ENCODE assay signal across 1 cellular context in the genomic region with DNA sequence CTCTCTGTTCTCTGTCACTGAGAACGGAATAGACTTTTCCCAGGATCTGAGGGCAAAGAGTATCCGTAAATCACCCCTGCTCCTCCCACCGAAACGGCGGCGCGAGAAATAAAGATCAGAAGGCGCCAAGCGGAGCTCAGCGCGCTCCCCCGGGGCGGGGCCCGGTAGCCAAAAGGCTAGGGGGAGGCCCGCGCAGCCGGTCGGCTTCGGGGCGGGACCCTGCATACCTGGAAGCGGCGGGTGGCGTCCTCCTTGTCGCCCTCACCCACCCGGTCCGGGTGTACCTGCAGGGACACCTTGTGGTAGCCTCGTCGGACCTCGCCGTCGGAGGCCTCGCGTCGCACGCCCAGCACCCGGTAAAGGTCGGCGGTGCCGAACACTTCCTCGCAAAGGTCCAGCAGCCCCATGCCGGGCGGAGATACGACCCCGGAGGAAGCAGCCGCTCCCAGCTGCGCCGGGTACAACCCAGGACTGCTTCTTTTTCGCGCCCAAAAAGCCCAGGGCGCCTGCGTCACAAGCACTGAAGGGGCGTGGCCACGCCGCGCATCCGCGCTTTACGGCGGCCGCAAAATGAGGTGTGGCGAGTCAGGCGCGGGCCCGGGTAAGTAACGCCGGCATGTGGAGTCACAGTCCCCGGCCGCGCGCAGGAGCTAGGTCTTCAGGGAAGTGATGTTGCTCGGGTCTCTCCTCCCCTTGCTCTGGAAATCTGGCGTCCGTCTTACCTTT.
A peak's percentile ranks its signal among the peaks of the same experiment; 100 is the strongest.
TF ChIP-seq lines count a peak whose summit lies in the region.

A gene with protein sequence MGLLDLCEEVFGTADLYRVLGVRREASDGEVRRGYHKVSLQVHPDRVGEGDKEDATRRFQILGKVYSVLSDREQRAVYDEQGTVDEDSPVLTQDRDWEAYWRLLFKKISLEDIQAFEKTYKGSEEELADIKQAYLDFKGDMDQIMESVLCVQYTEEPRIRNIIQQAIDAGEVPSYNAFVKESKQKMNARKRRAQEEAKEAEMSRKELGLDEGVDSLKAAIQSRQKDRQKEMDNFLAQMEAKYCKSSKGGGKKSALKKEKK (minus strand): TSS at position 473 of the 726 bp plus-strand sequence. CDS start 66 bp downstream, at position 407.

TF ChIP-seq in K562, 482 proteins besides CTCF, POLR2A, EP300 and RAD21 (continued from another document and continues in another):
- TF ChIP-seq RBM15 (IDR thresholded peaks at IDR 0.05; ENCODE audit: insufficient read depth, low read length) (no peak), SMC3 (conservative IDR thresholded peaks at IDR 0.05; ENCODE audit: insufficient read depth, low read depth, low read length) (0 out of 2 replicates have a peak, but pooled peaks have one; percentile 17), SOX6 (IDR thresholded peaks at IDR 0.05) (peak; percentile 66), POU5F1 (IDR thresholded peaks at IDR 0.05; ENCODE audit: borderline replicate concordance, low read depth, low read length, partially characterized antibody) (no peak), GATAD2B (IDR thresholded peaks at IDR 0.05; ENCODE audit: borderline replicate concordance) (0 out of 2 replicates have a peak, but pooled peaks have one; percentile 25), PRPF4 (IDR thresholded peaks at IDR 0.05; ENCODE audit: insufficient read depth, low read depth, low read length, poor library complexity, severe bottlenecking) (peak; percentile 78), TFAM (CRISPR knock-in tag; conservative IDR thresholded peaks at IDR 0.05) (no peak), NCOA4 (IDR thresholded peaks at IDR 0.05; ENCODE audit: partially characterized antibody) (no peak), TOE1 (IDR thresholded peaks at IDR 0.05; ENCODE audit: borderline replicate concordance) (peak; percentile 88), TOE1 (CRISPR knock-in tag; IDR thresholded peaks at IDR 0.05; ENCODE audit: borderline replicate concordance, low read depth) (no peak; the same call in 1 of the 2 replicates), ZFP30 (CRISPR knock-in tag; IDR thresholded peaks at IDR 0.05; ENCODE audit: borderline replicate concordance) (no peak), CHCHD3 (CRISPR knock-in tag; IDR thresholded peaks at IDR 0.05) (no peak), PHTF2 (CRISPR knock-in tag; IDR thresholded peaks at IDR 0.05) (peak; percentile 76; the same call in 1 of the 2 replicates), ZBTB17 (CRISPR knock-in tag; IDR thresholded peaks at IDR 0.05) (peak; percentile 91), E2F3 (CRISPR knock-in tag; IDR thresholded peaks at IDR 0.05) (peak; percentile 98), ZNF212 (CRISPR knock-in tag; IDR thresholded peaks at IDR 0.05) (peak; percentile 87; the same call in 1 of the 2 replicates), SMARCA4 (IDR thresholded peaks at IDR 0.05) (no peak), ZNF644 (tag; IDR thresholded peaks at IDR 0.05; ENCODE audit: low read depth) (no peak), ATF1 (CRISPR knock-in tag; IDR thresholded peaks at IDR 0.05) (peak; percentile 52; the same call in 1 of the 2 replicates), ATF1 (tag; IDR thresholded peaks at IDR 0.05) (peak; percentile 95), CREB1 (IDR thresholded peaks at IDR 0.05) (peak; percentile 86), CREB1 (CRISPR knock-in tag; IDR thresholded peaks at IDR 0.05) (peak; percentile 91), FUS (optimal IDR thresholded peaks at IDR 0.05; ENCODE audit: low read depth, low read length) (peak; percentile 82), HCFC1 (IDR thresholded peaks at IDR 0.05; ENCODE audit: low read depth, low read length) (peak; percentile 61), PHB2 (IDR thresholded peaks at IDR 0.05; ENCODE audit: low read depth) (no peak), SIN3A (IDR thresholded peaks at IDR 0.05; ENCODE audit: borderline replicate concordance in 2 of 2, control insufficient read depth in 1 of 2, low read depth in 2 of 2, low read length in 2 of 2) (peak; percentile 78 to 80; a peak in 3 of 4 replicates), EGR1 (conservative IDR thresholded peaks at IDR 0.05) (0 out of 2 replicates have a peak, but pooled peaks have one; percentile 11)
- TF ChIP-seq, protein P1, sequence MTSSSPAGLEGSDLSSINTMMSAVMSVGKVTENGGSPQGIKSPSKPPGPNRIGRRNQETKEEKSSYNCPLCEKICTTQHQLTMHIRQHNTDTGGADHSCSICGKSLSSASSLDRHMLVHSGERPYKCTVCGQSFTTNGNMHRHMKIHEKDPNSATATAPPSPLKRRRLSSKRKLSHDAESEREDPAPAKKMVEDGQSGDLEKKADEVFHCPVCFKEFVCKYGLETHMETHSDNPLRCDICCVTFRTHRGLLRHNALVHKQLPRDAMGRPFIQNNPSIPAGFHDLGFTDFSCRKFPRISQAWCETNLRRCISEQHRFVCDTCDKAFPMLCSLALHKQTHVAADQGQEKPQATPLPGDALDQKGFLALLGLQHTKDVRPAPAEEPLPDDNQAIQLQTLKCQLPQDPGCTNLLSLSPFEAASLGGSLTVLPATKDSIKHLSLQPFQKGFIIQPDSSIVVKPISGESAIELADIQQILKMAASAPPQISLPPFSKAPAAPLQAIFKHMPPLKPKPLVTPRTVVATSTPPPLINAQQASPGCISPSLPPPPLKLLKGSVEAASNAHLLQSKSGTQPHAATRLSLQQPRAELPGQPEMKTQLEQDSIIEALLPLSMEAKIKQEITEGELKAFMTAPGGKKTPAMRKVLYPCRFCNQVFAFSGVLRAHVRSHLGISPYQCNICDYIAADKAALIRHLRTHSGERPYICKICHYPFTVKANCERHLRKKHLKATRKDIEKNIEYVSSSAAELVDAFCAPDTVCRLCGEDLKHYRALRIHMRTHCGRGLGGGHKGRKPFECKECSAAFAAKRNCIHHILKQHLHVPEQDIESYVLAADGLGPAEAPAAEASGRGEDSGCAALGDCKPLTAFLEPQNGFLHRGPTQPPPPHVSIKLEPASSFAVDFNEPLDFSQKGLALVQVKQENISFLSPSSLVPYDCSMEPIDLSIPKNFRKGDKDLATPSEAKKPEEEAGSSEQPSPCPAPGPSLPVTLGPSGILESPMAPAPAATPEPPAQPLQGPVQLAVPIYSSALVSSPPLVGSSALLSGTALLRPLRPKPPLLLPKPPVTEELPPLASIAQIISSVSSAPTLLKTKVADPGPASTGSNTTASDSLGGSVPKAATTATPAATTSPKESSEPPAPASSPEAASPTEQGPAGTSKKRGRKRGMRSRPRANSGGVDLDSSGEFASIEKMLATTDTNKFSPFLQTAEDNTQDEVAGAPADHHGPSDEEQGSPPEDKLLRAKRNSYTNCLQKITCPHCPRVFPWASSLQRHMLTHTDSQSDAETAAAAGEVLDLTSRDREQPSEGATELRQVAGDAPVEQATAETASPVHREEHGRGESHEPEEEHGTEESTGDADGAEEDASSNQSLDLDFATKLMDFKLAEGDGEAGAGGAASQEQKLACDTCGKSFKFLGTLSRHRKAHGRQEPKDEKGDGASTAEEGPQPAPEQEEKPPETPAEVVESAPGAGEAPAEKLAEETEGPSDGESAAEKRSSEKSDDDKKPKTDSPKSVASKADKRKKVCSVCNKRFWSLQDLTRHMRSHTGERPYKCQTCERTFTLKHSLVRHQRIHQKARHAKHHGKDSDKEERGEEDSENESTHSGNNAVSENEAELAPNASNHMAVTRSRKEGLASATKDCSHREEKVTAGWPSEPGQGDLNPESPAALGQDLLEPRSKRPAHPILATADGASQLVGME (CRISPR knock-in tag; IDR thresholded peaks at IDR 0.05) = peak; percentile 81; the same call in 1 of the 2 replicates
- TF ChIP-seq, protein P2, sequence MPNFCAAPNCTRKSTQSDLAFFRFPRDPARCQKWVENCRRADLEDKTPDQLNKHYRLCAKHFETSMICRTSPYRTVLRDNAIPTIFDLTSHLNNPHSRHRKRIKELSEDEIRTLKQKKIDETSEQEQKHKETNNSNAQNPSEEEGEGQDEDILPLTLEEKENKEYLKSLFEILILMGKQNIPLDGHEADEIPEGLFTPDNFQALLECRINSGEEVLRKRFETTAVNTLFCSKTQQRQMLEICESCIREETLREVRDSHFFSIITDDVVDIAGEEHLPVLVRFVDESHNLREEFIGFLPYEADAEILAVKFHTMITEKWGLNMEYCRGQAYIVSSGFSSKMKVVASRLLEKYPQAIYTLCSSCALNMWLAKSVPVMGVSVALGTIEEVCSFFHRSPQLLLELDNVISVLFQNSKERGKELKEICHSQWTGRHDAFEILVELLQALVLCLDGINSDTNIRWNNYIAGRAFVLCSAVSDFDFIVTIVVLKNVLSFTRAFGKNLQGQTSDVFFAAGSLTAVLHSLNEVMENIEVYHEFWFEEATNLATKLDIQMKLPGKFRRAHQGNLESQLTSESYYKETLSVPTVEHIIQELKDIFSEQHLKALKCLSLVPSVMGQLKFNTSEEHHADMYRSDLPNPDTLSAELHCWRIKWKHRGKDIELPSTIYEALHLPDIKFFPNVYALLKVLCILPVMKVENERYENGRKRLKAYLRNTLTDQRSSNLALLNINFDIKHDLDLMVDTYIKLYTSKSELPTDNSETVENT (CRISPR knock-in tag; IDR thresholded peaks at IDR 0.05) = peak; percentile 94
- TF ChIP-seq, protein P3, sequence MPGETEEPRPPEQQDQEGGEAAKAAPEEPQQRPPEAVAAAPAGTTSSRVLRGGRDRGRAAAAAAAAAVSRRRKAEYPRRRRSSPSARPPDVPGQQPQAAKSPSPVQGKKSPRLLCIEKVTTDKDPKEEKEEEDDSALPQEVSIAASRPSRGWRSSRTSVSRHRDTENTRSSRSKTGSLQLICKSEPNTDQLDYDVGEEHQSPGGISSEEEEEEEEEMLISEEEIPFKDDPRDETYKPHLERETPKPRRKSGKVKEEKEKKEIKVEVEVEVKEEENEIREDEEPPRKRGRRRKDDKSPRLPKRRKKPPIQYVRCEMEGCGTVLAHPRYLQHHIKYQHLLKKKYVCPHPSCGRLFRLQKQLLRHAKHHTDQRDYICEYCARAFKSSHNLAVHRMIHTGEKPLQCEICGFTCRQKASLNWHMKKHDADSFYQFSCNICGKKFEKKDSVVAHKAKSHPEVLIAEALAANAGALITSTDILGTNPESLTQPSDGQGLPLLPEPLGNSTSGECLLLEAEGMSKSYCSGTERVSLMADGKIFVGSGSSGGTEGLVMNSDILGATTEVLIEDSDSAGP (CRISPR knock-in tag; IDR thresholded peaks at IDR 0.05) = no peak
- TF ChIP-seq, protein P4, sequence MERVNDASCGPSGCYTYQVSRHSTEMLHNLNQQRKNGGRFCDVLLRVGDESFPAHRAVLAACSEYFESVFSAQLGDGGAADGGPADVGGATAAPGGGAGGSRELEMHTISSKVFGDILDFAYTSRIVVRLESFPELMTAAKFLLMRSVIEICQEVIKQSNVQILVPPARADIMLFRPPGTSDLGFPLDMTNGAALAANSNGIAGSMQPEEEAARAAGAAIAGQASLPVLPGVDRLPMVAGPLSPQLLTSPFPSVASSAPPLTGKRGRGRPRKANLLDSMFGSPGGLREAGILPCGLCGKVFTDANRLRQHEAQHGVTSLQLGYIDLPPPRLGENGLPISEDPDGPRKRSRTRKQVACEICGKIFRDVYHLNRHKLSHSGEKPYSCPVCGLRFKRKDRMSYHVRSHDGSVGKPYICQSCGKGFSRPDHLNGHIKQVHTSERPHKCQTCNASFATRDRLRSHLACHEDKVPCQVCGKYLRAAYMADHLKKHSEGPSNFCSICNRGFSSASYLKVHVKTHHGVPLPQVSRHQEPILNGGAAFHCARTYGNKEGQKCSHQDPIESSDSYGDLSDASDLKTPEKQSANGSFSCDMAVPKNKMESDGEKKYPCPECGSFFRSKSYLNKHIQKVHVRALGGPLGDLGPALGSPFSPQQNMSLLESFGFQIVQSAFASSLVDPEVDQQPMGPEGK (CRISPR knock-in tag; IDR thresholded peaks at IDR 0.05; ENCODE audit: borderline replicate concordance) = no peak
- TF ChIP-seq, protein P5, sequence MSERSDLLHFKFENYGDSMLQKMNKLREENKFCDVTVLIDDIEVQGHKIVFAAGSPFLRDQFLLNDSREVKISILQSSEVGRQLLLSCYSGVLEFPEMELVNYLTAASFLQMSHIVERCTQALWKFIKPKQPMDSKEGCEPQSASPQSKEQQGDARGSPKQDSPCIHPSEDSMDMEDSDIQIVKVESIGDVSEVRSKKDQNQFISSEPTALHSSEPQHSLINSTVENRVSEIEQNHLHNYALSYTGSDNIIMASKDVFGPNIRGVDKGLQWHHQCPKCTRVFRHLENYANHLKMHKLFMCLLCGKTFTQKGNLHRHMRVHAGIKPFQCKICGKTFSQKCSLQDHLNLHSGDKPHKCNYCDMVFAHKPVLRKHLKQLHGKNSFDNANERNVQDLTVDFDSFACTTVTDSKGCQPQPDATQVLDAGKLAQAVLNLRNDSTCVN (CRISPR knock-in tag; IDR thresholded peaks at IDR 0.05) = peak; percentile 91
- TF ChIP-seq, protein P6, sequence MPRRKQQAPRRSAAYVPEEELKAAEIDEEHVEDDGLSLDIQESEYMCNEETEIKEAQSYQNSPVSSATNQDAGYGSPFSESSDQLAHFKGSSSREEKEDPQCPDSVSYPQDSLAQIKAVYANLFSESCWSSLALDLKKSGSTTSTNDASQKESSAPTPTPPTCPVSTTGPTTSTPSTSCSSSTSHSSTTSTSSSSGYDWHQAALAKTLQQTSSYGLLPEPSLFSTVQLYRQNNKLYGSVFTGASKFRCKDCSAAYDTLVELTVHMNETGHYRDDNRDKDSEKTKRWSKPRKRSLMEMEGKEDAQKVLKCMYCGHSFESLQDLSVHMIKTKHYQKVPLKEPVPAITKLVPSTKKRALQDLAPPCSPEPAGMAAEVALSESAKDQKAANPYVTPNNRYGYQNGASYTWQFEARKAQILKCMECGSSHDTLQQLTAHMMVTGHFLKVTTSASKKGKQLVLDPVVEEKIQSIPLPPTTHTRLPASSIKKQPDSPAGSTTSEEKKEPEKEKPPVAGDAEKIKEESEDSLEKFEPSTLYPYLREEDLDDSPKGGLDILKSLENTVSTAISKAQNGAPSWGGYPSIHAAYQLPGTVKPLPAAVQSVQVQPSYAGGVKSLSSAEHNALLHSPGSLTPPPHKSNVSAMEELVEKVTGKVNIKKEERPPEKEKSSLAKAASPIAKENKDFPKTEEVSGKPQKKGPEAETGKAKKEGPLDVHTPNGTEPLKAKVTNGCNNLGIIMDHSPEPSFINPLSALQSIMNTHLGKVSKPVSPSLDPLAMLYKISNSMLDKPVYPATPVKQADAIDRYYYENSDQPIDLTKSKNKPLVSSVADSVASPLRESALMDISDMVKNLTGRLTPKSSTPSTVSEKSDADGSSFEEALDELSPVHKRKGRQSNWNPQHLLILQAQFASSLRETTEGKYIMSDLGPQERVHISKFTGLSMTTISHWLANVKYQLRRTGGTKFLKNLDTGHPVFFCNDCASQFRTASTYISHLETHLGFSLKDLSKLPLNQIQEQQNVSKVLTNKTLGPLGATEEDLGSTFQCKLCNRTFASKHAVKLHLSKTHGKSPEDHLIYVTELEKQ (CRISPR knock-in tag; IDR thresholded peaks at IDR 0.05) = no peak
